In genomic region chr5:14728109-14728938, GRCh38 we compare ENCODE assay signal across 1 cellular context.
TF ChIP-seq lines count a peak whose summit lies in the region.

No MANE protein-coding gene starts in this region.

TF ChIP-seq in HepG2, 621 proteins besides CTCF, POLR2A, EP300 and RAD21 (continued from another document and continues in another):
- TF ChIP-seq HBP1 (CRISPR knock-in tag; IDR thresholded peaks at IDR 0.05; ENCODE audit: low read depth), result no peak
- peak in 1 of 2 experiments; percentile 54; a peak in 1 of 4 replicates for TF ChIP-seq REST (IDR thresholded peaks at IDR 0.05; ENCODE audit: borderline replicate concordance in 1 of 2, low read depth in 1 of 2, low read length in 2 of 2)
- no peak for TF ChIP-seq LRRFIP1 (CRISPR knock-in tag; conservative IDR thresholded peaks at IDR 0.05)
- TF ChIP-seq PITX1 (CRISPR knock-in tag; IDR thresholded peaks at IDR 0.05), result peak; percentile 78; the same call in 1 of the 2 replicates
- 0 out of 2 replicates have a peak, but pooled peaks have one; percentile 35 for TF ChIP-seq HOXA5 (CRISPR knock-in tag; IDR thresholded peaks at IDR 0.05)
- no peak for TF ChIP-seq HOXA7 (CRISPR knock-in tag; IDR thresholded peaks at IDR 0.05)
- no peak for TF ChIP-seq SRY (CRISPR knock-in tag; IDR thresholded peaks at IDR 0.05)
- no peak for TF ChIP-seq ZFP36 (IDR thresholded peaks at IDR 0.05; ENCODE audit: borderline replicate concordance, low read depth, low read length, partially characterized antibody)
- TF ChIP-seq ZNF597 (CRISPR knock-in tag; IDR thresholded peaks at IDR 0.05), result no peak
- TF ChIP-seq, protein P1, sequence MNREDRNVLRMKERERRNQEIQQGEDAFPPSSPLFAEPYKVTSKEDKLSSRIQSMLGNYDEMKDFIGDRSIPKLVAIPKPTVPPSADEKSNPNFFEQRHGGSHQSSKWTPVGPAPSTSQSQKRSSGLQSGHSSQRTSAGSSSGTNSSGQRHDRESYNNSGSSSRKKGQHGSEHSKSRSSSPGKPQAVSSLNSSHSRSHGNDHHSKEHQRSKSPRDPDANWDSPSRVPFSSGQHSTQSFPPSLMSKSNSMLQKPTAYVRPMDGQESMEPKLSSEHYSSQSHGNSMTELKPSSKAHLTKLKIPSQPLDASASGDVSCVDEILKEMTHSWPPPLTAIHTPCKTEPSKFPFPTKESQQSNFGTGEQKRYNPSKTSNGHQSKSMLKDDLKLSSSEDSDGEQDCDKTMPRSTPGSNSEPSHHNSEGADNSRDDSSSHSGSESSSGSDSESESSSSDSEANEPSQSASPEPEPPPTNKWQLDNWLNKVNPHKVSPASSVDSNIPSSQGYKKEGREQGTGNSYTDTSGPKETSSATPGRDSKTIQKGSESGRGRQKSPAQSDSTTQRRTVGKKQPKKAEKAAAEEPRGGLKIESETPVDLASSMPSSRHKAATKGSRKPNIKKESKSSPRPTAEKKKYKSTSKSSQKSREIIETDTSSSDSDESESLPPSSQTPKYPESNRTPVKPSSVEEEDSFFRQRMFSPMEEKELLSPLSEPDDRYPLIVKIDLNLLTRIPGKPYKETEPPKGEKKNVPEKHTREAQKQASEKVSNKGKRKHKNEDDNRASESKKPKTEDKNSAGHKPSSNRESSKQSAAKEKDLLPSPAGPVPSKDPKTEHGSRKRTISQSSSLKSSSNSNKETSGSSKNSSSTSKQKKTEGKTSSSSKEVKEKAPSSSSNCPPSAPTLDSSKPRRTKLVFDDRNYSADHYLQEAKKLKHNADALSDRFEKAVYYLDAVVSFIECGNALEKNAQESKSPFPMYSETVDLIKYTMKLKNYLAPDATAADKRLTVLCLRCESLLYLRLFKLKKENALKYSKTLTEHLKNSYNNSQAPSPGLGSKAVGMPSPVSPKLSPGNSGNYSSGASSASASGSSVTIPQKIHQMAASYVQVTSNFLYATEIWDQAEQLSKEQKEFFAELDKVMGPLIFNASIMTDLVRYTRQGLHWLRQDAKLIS (CRISPR knock-in tag; IDR thresholded peaks at IDR 0.05), result no peak
- TF ChIP-seq ZBTB43 (CRISPR knock-in tag; conservative IDR thresholded peaks at IDR 0.05), result no peak
- TF ChIP-seq MXI1 (IDR thresholded peaks at IDR 0.05; ENCODE audit: borderline replicate concordance, low read depth, low read length), result peak; percentile 77; the same call in 1 of the 3 replicates
- TF ChIP-seq ZNF737 (CRISPR knock-in tag; IDR thresholded peaks at IDR 0.05; ENCODE audit: borderline replicate concordance), result no peak
- TF ChIP-seq REPIN1 (CRISPR knock-in tag; IDR thresholded peaks at IDR 0.05; ENCODE audit: borderline replicate concordance, low read depth), result peak; percentile 85
- peak; percentile 60; the same call in 1 of the 2 replicates for TF ChIP-seq BORCS8-MEF2B (CRISPR knock-in tag; IDR thresholded peaks at IDR 0.05)
- TF ChIP-seq ZNF253 (CRISPR knock-in tag; IDR thresholded peaks at IDR 0.05; ENCODE audit: borderline replicate concordance), result no peak
- TF ChIP-seq, protein P2, sequence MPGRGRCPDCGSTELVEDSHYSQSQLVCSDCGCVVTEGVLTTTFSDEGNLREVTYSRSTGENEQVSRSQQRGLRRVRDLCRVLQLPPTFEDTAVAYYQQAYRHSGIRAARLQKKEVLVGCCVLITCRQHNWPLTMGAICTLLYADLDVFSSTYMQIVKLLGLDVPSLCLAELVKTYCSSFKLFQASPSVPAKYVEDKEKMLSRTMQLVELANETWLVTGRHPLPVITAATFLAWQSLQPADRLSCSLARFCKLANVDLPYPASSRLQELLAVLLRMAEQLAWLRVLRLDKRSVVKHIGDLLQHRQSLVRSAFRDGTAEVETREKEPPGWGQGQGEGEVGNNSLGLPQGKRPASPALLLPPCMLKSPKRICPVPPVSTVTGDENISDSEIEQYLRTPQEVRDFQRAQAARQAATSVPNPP (CRISPR knock-in tag; IDR thresholded peaks at IDR 0.05), result no peak
- TF ChIP-seq NFYB (CRISPR knock-in tag; IDR thresholded peaks at IDR 0.05), result no peak
- TF ChIP-seq CCDC6 (CRISPR knock-in tag; IDR thresholded peaks at IDR 0.05), result peak; percentile 68; the same call in 1 of the 2 replicates
- no peak for TF ChIP-seq MXD4 (CRISPR knock-in tag; IDR thresholded peaks at IDR 0.05)
- TF ChIP-seq, protein P3, sequence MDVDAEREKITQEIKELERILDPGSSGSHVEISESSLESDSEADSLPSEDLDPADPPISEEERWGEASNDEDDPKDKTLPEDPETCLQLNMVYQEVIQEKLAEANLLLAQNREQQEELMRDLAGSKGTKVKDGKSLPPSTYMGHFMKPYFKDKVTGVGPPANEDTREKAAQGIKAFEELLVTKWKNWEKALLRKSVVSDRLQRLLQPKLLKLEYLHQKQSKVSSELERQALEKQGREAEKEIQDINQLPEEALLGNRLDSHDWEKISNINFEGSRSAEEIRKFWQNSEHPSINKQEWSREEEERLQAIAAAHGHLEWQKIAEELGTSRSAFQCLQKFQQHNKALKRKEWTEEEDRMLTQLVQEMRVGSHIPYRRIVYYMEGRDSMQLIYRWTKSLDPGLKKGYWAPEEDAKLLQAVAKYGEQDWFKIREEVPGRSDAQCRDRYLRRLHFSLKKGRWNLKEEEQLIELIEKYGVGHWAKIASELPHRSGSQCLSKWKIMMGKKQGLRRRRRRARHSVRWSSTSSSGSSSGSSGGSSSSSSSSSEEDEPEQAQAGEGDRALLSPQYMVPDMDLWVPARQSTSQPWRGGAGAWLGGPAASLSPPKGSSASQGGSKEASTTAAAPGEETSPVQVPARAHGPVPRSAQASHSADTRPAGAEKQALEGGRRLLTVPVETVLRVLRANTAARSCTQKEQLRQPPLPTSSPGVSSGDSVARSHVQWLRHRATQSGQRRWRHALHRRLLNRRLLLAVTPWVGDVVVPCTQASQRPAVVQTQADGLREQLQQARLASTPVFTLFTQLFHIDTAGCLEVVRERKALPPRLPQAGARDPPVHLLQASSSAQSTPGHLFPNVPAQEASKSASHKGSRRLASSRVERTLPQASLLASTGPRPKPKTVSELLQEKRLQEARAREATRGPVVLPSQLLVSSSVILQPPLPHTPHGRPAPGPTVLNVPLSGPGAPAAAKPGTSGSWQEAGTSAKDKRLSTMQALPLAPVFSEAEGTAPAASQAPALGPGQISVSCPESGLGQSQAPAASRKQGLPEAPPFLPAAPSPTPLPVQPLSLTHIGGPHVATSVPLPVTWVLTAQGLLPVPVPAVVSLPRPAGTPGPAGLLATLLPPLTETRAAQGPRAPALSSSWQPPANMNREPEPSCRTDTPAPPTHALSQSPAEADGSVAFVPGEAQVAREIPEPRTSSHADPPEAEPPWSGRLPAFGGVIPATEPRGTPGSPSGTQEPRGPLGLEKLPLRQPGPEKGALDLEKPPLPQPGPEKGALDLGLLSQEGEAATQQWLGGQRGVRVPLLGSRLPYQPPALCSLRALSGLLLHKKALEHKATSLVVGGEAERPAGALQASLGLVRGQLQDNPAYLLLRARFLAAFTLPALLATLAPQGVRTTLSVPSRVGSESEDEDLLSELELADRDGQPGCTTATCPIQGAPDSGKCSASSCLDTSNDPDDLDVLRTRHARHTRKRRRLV (CRISPR knock-in tag; IDR thresholded peaks at IDR 0.05), result no peak
- peak; percentile 71; the same call in 1 of the 2 replicates for TF ChIP-seq YEATS4 (CRISPR knock-in tag; IDR thresholded peaks at IDR 0.05; ENCODE audit: borderline replicate concordance)
- no peak for TF ChIP-seq ZNF251 (CRISPR knock-in tag; IDR thresholded peaks at IDR 0.05)
- no peak for TF ChIP-seq PTBP1 (IDR thresholded peaks at IDR 0.05; ENCODE audit: low read depth, low read length, poor library complexity, severe bottlenecking)
- TF ChIP-seq, protein P4, sequence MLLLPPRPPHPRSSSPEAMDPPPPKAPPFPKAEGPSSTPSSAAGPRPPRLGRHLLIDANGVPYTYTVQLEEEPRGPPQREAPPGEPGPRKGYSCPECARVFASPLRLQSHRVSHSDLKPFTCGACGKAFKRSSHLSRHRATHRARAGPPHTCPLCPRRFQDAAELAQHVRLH (CRISPR knock-in tag; IDR thresholded peaks at IDR 0.05; ENCODE audit: borderline replicate concordance, low read depth), result peak; percentile 81
- TF ChIP-seq ZBTB42 (CRISPR knock-in tag; IDR thresholded peaks at IDR 0.05), result peak; percentile 93
- no peak for TF ChIP-seq CENPT (CRISPR knock-in tag; IDR thresholded peaks at IDR 0.05; ENCODE audit: low read depth)
- TF ChIP-seq ZNF263 (CRISPR knock-in tag; IDR thresholded peaks at IDR 0.05), result peak; percentile 47; the same call in 1 of the 2 replicates
- peak; percentile 79 for TF ChIP-seq ZSCAN21 (CRISPR knock-in tag; IDR thresholded peaks at IDR 0.05; ENCODE audit: borderline replicate concordance)
